ENCODE assay signal across 28 cellular contexts in genomic region chr12:43973993-43974392, GRCh38.
"Had no signal": no experiment of that assay in that cellular context is flagged by ENCODE, and none has a peak within 500 bp of the region (broad histone marks: within the 10 kb centered on the region; RNA-seq: fewer than 3 reads in every experiment).

No MANE protein-coding gene starts in this region.

- H3K4me1 ChIP-seq: ascending aorta, body of pancreas had no signal

- H3K4me2 ChIP-seq: PC-9 had no signal

- H3K36me3 ChIP-seq: ascending aorta had no signal

- FAIRE-seq: bronchial epithelial cell had no signal

- H3K27ac Mint-ChIP-seq: activated CD8-positive, alpha-beta T cell treated with anti-CD3 and anti-CD28 coated beads, Interleukin-2, amount 10 ng/mL, durations not matched to agents 7 days and 5 days; activated naive CD4-positive, alpha-beta T cell treated with anti-CD3 and anti-CD28 coated beads, Interleukin-2, amount 50 U/mL, for 72 hours; activated naive CD8-positive, alpha-beta T cell treated with anti-CD3 and anti-CD28 coated beads, Interleukin-2, amount 50 U/mL, for 24 hours; T-helper 17 cell; WTC11 had no signal

- H3K9me3 ChIP-seq: ascending aorta, body of pancreas had no signal

- H3K27ac ChIP-seq: ascending aorta, body of pancreas, PC-9 had no signal

- ATAC-seq: activated CD8-positive, alpha-beta T cell treated with anti-CD3 and anti-CD28 coated beads, Interleukin-2, amount 10 ng/mL, durations not matched to agents 7 days and 5 days; activated naive CD8-positive, alpha-beta T cell treated with anti-CD3 and anti-CD28 coated beads, Interleukin-2, amount 50 U/mL, for 24 hours; body of pancreas; T-helper 17 cell; WTC11 had no signal

- H3K4me3 Mint-ChIP-seq: activated CD8-positive, alpha-beta T cell treated with anti-CD3 and anti-CD28 coated beads, Interleukin-2, amount 10 ng/mL, durations not matched to agents 7 days and 5 days; activated naive CD8-positive, alpha-beta T cell treated with anti-CD3 and anti-CD28 coated beads, Interleukin-2, amount 50 U/mL, for 24 hours; T-helper 17 cell; WTC11 had no signal

- H3K4me3 ChIP-seq: ascending aorta, body of pancreas, PC-9 had no signal

- H3K4me1 Mint-ChIP-seq: T-helper 17 cell had no signal

- H3K27me3 ChIP-seq: ascending aorta, body of pancreas had no signal

- H2AFZ ChIP-seq: PC-9 had no signal

- H3K27me3 Mint-ChIP-seq: activated naive CD8-positive, alpha-beta T cell treated with anti-CD3 and anti-CD28 coated beads, Interleukin-2, amount 50 U/mL, for 24 hours; T-helper 17 cell had no signal

- DNase-seq: activated CD4-positive, alpha-beta T cell treated with anti-CD3 and anti-CD28 coated beads for 48 hours; activated CD4-positive, alpha-beta T cell treated with anti-CD3 and anti-CD28 coated beads, Interleukin-2, amount 50 U/mL, for 4 hours; activated CD4-positive, CD25-positive, alpha-beta regulatory T cell treated with anti-CD3 and anti-CD28 coated beads, Interleukin-2, amount 50 U/mL, for 72 hours; activated CD8-positive, alpha-beta memory T cell treated with anti-CD3 and anti-CD28 coated beads, Interleukin-2, amount 50 U/mL, for 48 hours; activated CD8-positive, alpha-beta T cell treated with anti-CD3 and anti-CD28 coated beads, Interleukin-2, amount 10 ng/mL, durations not matched to agents 7 days and 5 days; activated effector memory CD4-positive, alpha-beta T cell treated with Interleukin-2 at 50 U/mL for 16 hours; activated naive CD4-positive, alpha-beta T cell treated with Interleukin-2 at 50 U/mL for 16 hours; activated naive CD8-positive, alpha-beta T cell treated with anti-CD3 and anti-CD28 coated beads, Interleukin-2, amount 50 U/mL, for 24 hours; activated T-cell treated with anti-CD3 and anti-CD28 coated beads, Interleukin-2, amount 50 U/mL, for 1 hour; amniotic stem cell; body of pancreas; central memory CD4-positive, alpha-beta T cell; MV-4-11; NCI-H1092 treated with DMSO at 0.1 percent for 48 hours; NCI-H1417 treated with DMSO at 0.1 percent for 48 hours; NCI-H1694; NCI-H2029; NCI-H345; NCI-H510A; NCI-H526 treated with DMSO at 0.1 percent for 48 hours; PC-9; SHP77 treated with DMSO at 0.1 percent for 48 hours; T-helper 17 cell; T-helper 9 cell had no signal
